Comparison of ENCODE assay signal across 8 cellular contexts in the genomic region with DNA sequence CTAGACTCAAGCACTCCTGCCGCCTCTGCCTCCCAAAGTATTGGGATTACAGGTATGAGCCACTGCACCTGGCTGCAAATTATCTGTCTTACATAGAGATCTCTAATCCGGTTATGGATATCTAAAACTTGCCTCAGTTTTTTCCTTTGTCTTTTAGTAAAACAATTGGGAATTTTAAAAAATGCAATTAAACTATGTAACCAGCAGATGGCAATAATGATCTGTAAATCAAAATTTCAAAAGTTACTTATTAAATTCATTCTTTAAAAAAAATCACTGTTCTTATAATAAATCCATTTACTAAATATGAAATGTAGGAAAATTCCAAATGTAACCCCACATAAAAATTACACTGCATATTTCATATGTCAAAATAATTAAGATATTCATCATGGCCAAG. TPM values are rescaled to one million over a fixed set of nuclear protein-coding genes. Genes with fewer than 3 reads are reported as not detected.
DNase-seq lines count a peak whose midpoint lies in the region; TF ChIP-seq lines count a peak whose summit lies in the region.
"Not testable (repeated sequence)": the region's sequence is repeated elsewhere in the genome, so short reads cannot be mapped to it uniquely, and the experiment has no call there.

No MANE protein-coding gene starts in this region.

- not testable (repeated sequence) for H3K27me3 Mint-ChIP-seq in neural progenitor cell (ENCODE audit: insufficient read depth, low read depth)

- H3K9me3 ChIP-seq in GM23248 (ENCODE audit: low read depth); left ventricle myocardium inferior (replicated peaks); neural progenitor cell (ENCODE audit: low read depth); transverse colon: not testable (repeated sequence)

- H3F3A ChIP-seq in GM23248 (ENCODE audit: insufficient read depth); neural progenitor cell (ENCODE audit: low read depth): not testable (repeated sequence)

- H3K4me3 Mint-ChIP-seq in neural progenitor cell: not testable (repeated sequence)

- H3K27ac ChIP-seq in GM23248; dorsolateral prefrontal cortex; left ventricle myocardium inferior (replicated peaks); neural progenitor cell; transverse colon: not testable (repeated sequence)

- H3K36me3 ChIP-seq in GM23248 (ENCODE audit: low read depth); left ventricle myocardium inferior; neural progenitor cell; transverse colon: not testable (repeated sequence)

- H3K4me1 ChIP-seq in GM23248 (ENCODE audit: insufficient read depth); left ventricle myocardium inferior; neural progenitor cell; transverse colon: not testable (repeated sequence)

- TF ChIP-seq EP300 in transverse colon (IDR thresholded peaks at IDR 0.05; ENCODE audit: low read depth): not testable (repeated sequence)

- not testable (repeated sequence) for H3K79me2 ChIP-seq in GM23248 (ENCODE audit: insufficient read depth); neural progenitor cell (ENCODE audit: low read depth)

- peak; percentile 4 for TF ChIP-seq CTCF in AG09309 (IDR thresholded peaks at IDR 0.05; ENCODE audit: control insufficient read depth, insufficient read depth, low read depth, low read length, missing control alignments)
- TF ChIP-seq CTCF in dorsolateral prefrontal cortex (IDR thresholded peaks at IDR 0.05 in 54 of 56, conservative IDR thresholded peaks at IDR 0.05 in 2 of 56; ENCODE audit: low read depth in 1 of 56, partially characterized antibody in 56 of 56): peak in 55 of 56 donors; percentile 27 to 74 (median 52)
- TF ChIP-seq CTCF in left ventricle myocardium inferior (IDR thresholded peaks at IDR 0.05; ENCODE audit: borderline replicate concordance): peak; percentile 46
- peak; percentile 49 for TF ChIP-seq CTCF in neural progenitor cell (IDR thresholded peaks at IDR 0.05)
- peak in 4 of 5 experiments; percentile 15 to 36 (median 34) for TF ChIP-seq CTCF in transverse colon (IDR thresholded peaks at IDR 0.05)

- H3K4me2 ChIP-seq in GM23248 (ENCODE audit: unreplicated experiment); neural progenitor cell: not testable (repeated sequence)

- in situ Hi-C loops in GM23248 (cut with MboI); SK-MEL-5 (cut with HindIII; ENCODE audit: low pct_unique_long_range_greater_than_20kb, low sequenced_read_pairs); transverse colon (cut with MboI; ENCODE audit: low pct_ligation_motif_present in 1 of 4, low pct_unique_long_range_greater_than_20kb in 1 of 4, low sequenced_read_pairs in 3 of 4): not testable (repeated sequence)

- not testable (repeated sequence) for H3K36me3 Mint-ChIP-seq in neural progenitor cell

- not testable (repeated sequence) for H4K20me1 ChIP-seq in GM23248 (ENCODE audit: insufficient read depth); neural progenitor cell (ENCODE audit: low read depth)

- not testable (repeated sequence) for H3K9me2 ChIP-seq in GM23248 (ENCODE audit: insufficient read depth)

- H3K4me3 ChIP-seq in AG09309 (ENCODE audit: control insufficient read depth, low read depth, low read length); GM23248; dorsolateral prefrontal cortex; left ventricle myocardium inferior; neural progenitor cell; transverse colon: not testable (repeated sequence)

- not testable (repeated sequence) for H3K9ac ChIP-seq in GM23248, neural progenitor cell

- not testable (repeated sequence) for TF ChIP-seq POLR2A in transverse colon (IDR thresholded peaks at IDR 0.05)

- intact Hi-C loops in dorsolateral prefrontal cortex (cut with DNase I); left ventricle myocardium inferior (cut with micrococcal nuclease); transverse colon (cut with DNase I; ENCODE audit: low total_unique reads): not testable (repeated sequence)

- WGBS in GM23248 (ENCODE audit: low coverage in 1 of 2, low lambda C conversion rate in 2 of 2, missing lambda C conversion rate in 2 of 2), 2 experiments: 0 to 3% methylated on average over 2 of the region's 2 CpGs
- WGBS in transverse colon (ENCODE audit: low coverage in 1 of 2), 2 donors: 8 to 13% methylated on average over 1 to 2 of the region's 2 CpGs

- H3K27me3 ChIP-seq in GM23248 (replicated peaks; ENCODE audit: insufficient read depth); dorsolateral prefrontal cortex; left ventricle myocardium inferior (ENCODE audit: low read depth): not testable (repeated sequence)
- H3K27me3 ChIP-seq in neural progenitor cell (peaks cover 21% of the 10 kb centered on the region), transverse colon (peaks cover 16% of the 10 kb centered on the region)

- H2AFZ ChIP-seq in GM23248; neural progenitor cell (replicated peaks): not testable (repeated sequence)

- H3K27ac Mint-ChIP-seq in neural progenitor cell: not testable (repeated sequence)

- H3K4me1 Mint-ChIP-seq in neural progenitor cell: not testable (repeated sequence)

- DNase-seq in AG09309 (ENCODE audit: low read depth); dorsolateral prefrontal cortex; left ventricle myocardium inferior; neural progenitor cell (ENCODE audit: low spot score); transverse colon: not testable (repeated sequence)
- DNase-seq in GM23248: peak; percentile 8
- DNase-seq in NCI-H146 (lab: John Stamatoyannopoulos, UW): peak; percentile 3
- DNase-seq in SK-MEL-5 (ENCODE audit: low read depth, low spot score): peak; percentile 4

- H3K9me3 Mint-ChIP-seq in neural progenitor cell: not testable (repeated sequence)

RNA-seq across cellular contexts. Expression of a gene that starts 4.3 kb away (rescaled TPM):
- 0.43 TPM in 1 of 2 replicates, not detected in the other for total RNA-seq in GM23248 (2014; rRNA removed; shearing (Covaris generic))
- polyA plus RNA-seq in GM23248 (2016; fragmentation: Nextera tagmentation; extraction: Ambion mirVana): 0.15 and 0.31 TPM in 2 replicates
- total RNA-seq in SK-MEL-5 (2014; rRNA removed; shearing (Covaris generic)): 3.2 and 4.1 TPM in 2 replicates
- 2.3 and 3.9 TPM in 2 replicates for polyA plus RNA-seq in SK-MEL-5 (2015; cell fraction: cytosol; rRNA removed)
- 45.3 and 90.4 TPM in 2 replicates for polyA plus RNA-seq in SK-MEL-5 (2015; cell fraction: nucleus; rRNA removed)
- 10 to 100 TPM; 13.0 to 73.3 (median 30.3) TPM for total RNA-seq in dorsolateral prefrontal cortex
- 52.1 TPM for total RNA-seq in left ventricle myocardium inferior
- 14.7 and 21.2 TPM in 2 replicates for total RNA-seq in neural progenitor cell (ENCODE audit: low replicate concordance)
- total RNA-seq in transverse colon: 1 to 10 TPM in 3 of 4 donors, under 1 TPM in 1; 1.00 to 5.2 (median 4.2) TPM
